Comparison of ENCODE assay signal across 8 cellular contexts in genomic region chr9:38620483-38621433, GRCh38. TPM values are rescaled to one million over a fixed set of nuclear protein-coding genes. Genes with fewer than 3 reads are reported as not detected.
DNase-seq lines count a peak whose midpoint lies in the region; ATAC-seq and TF ChIP-seq lines count a peak whose summit lies in the region.

Gene ANKRD18A (minus strand): TSS chr9:38620596. CDS start chr9:38620285, 311 bp downstream.

- CTCF ChIA-PET in Calu3 (lab: Charles Lee), result no interaction called here

- WGBS in heart left ventricle, 4 donors, result 0 to 1% (median 1%) methylated on average over 16 to 76 of the region's 76 CpGs
- WGBS in ovary, 3 donors, result 1 to 2% (median 1%) methylated on average over 60 to 76 of the region's 76 CpGs

- TF ChIP-seq POLR2A in heart left ventricle (IDR thresholded peaks at IDR 0.05) (no peak), ovary (IDR thresholded peaks at IDR 0.05) (no peak)

- peaks cover 22% of the 10 kb centered on the region for H3K36me3 Mint-ChIP-seq in Calu3 (ENCODE audit: insufficient read depth, unreplicated experiment)
- peaks cover 2% of the 10 kb centered on the region for H3K36me3 Mint-ChIP-seq in activated naive CD8-positive, alpha-beta T cell treated with anti-CD3 and anti-CD28 coated beads for 36 hours

- H3K27ac ChIP-seq in heart left ventricle (peak within 1 kb of the TSS in 6 of 12 donors; percentile 2 to 68 (median 35)), ovary (no peak within 1 kb of the TSS), upper lobe of right lung (peak within 1 kb of the TSS; percentile 25)

- no peaks in the 10 kb centered on the region for H3K27me3 Mint-ChIP-seq in Calu3 (ENCODE audit: unreplicated experiment)
- peaks cover 55% of the 10 kb centered on the region for H3K27me3 Mint-ChIP-seq in activated naive CD8-positive, alpha-beta T cell treated with anti-CD3 and anti-CD28 coated beads for 36 hours

- H3K4me1 ChIP-seq in heart left ventricle (peaks cover 0 to 31% (median 10%) of the 10 kb centered on the region in 12 donors), ovary (ENCODE audit: insufficient read depth) (peaks cover 7% of the 10 kb centered on the region), upper lobe of right lung (peaks cover 24% of the 10 kb centered on the region)

- H3K4me3 Mint-ChIP-seq in Calu3 (ENCODE audit: low read depth, unreplicated experiment), result peak within 1 kb of the TSS; percentile 77
- H3K4me3 Mint-ChIP-seq in activated naive CD8-positive, alpha-beta T cell treated with anti-CD3 and anti-CD28 coated beads for 36 hours, result peak within 1 kb of the TSS; percentile 89

- H3K9me3 Mint-ChIP-seq in Calu3 (ENCODE audit: low read depth, unreplicated experiment), result no peaks in the 10 kb centered on the region
- H3K9me3 Mint-ChIP-seq in activated naive CD8-positive, alpha-beta T cell treated with anti-CD3 and anti-CD28 coated beads for 36 hours, result peaks cover 2% of the 10 kb centered on the region

- peak within 1 kb of the TSS; percentile 82 for H3K27ac Mint-ChIP-seq in Calu3 (ENCODE audit: unreplicated experiment)
- H3K27ac Mint-ChIP-seq in activated naive CD8-positive, alpha-beta T cell treated with anti-CD3 and anti-CD28 coated beads for 36 hours, result peak within 1 kb of the TSS; percentile 83

- TF ChIP-seq EP300 in Ishikawa (IDR thresholded peaks at IDR 0.05; ENCODE audit: borderline replicate concordance), result no peak; the same call in 1 of the 2 replicates
- TF ChIP-seq EP300 in ovary (IDR thresholded peaks at IDR 0.05), result no peak

- intact Hi-C loops in Calu3 (cut with micrococcal nuclease; ENCODE audit: unreplicated experiment), result no loop called here
- intact Hi-C loops in heart left ventricle (cut with DNase I), result loop anchor here in 2 of 10 donors (10.0 kb wide), 2 partner anchors 54 to 64 kb away; no protein-coding TSS in a partner anchor
- intact Hi-C loops in ovary (cut with DNase I), result no loop called here
- intact Hi-C loops in upper lobe of right lung (cut with DNase I), result no loop called here

- H3K4me1 Mint-ChIP-seq in Calu3 (ENCODE audit: low read depth, unreplicated experiment), result peaks cover 4% of the 10 kb centered on the region
- H3K4me1 Mint-ChIP-seq in activated naive CD8-positive, alpha-beta T cell treated with anti-CD3 and anti-CD28 coated beads for 36 hours, result peaks cover 13% of the 10 kb centered on the region

- peak; percentile 65 for ATAC-seq in GM21515 (IDR thresholded peaks at IDR 0.05; ENCODE audit: unreplicated experiment)
- peak; percentile 55 to 89 (median 87) for ATAC-seq in heart left ventricle
- ATAC-seq in upper lobe of right lung, result peak; percentile 95

- H3K36me3 ChIP-seq in heart left ventricle (no peaks in the 10 kb centered on the region), ovary (no peaks in the 10 kb centered on the region), upper lobe of right lung (no peaks in the 10 kb centered on the region)

- TF ChIP-seq CTCF in Calu3 (IDR thresholded peaks at IDR 0.05; ENCODE audit: unreplicated experiment) (no peak), heart left ventricle (IDR thresholded peaks at IDR 0.05) (peak; percentile 31 to 57 (median 42)), ovary (IDR thresholded peaks at IDR 0.05) (peak in 1 of 3 donors; percentile 11), upper lobe of right lung (IDR thresholded peaks at IDR 0.05) (peak; percentile 45)

- H3K4me3 ChIP-seq in heart left ventricle (peak within 1 kb of the TSS; percentile 14 to 66 (median 49)), ovary (peak within 1 kb of the TSS; percentile 24), upper lobe of right lung (peak within 1 kb of the TSS; percentile 48)

- H3K9me3 ChIP-seq in heart left ventricle (peaks cover 0 to 24% (median 5%) of the 10 kb centered on the region in 12 donors), ovary (no peaks in the 10 kb centered on the region), upper lobe of right lung (no peaks in the 10 kb centered on the region)

- TSS peak; percentile 17 for BruUV-seq in Calu3 (replicated peaks; lab: Mats Ljungman, UMichigan)

- TF ChIP-seq RAD21 in Ishikawa (IDR thresholded peaks at IDR 0.05; ENCODE audit: low read depth), result peak; percentile 64

- DNase-seq in Calu3, result peak; percentile 85
- DNase-seq in SIG-M5 (lab: John Stamatoyannopoulos, UW), result peak; percentile 23
- peak; percentile 79 for DNase-seq in activated naive CD8-positive, alpha-beta T cell treated with anti-CD3 and anti-CD28 coated beads for 36 hours
- peak; percentile 26 to 84 (median 79) for DNase-seq in heart left ventricle
- peak in 4 of 5 donors; percentile 22 to 65 (median 40) for DNase-seq in ovary
- peak; percentile 95 for DNase-seq in upper lobe of right lung

- peaks cover 8 to 85% (median 41%) of the 10 kb centered on the region in 9 donors for H3K27me3 ChIP-seq in heart left ventricle
- peaks cover 3% of the 10 kb centered on the region for H3K27me3 ChIP-seq in ovary
- H3K27me3 ChIP-seq in upper lobe of right lung, result peaks cover 66% of the 10 kb centered on the region

TF ChIP-seq in Ishikawa, 13 proteins besides CTCF, POLR2A, EP300 and RAD21:
- TF ChIP-seq ZBTB7A (IDR thresholded peaks at IDR 0.05; ENCODE audit: low read depth) (peak; percentile 34; the same call in 1 of the 2 replicates), TAF1 (IDR thresholded peaks at IDR 0.05; ENCODE audit: low read depth) (peak; percentile 31), CREB1 (IDR thresholded peaks at IDR 0.05; ENCODE audit: low read depth) (no peak), FOXM1 (IDR thresholded peaks at IDR 0.05; ENCODE audit: borderline replicate concordance, low read depth) (no peak), YY1 (IDR thresholded peaks at IDR 0.05; ENCODE audit: low read depth) (peak; percentile 91), MAX (IDR thresholded peaks at IDR 0.05) (peak; percentile 88), NFIC (IDR thresholded peaks at IDR 0.05) (peak; percentile 22)
TF ChIP-seq in Ishikawa: peak in this region for 5.

RNA-seq across cellular contexts. Expression of gene ANKRD18A, which starts in this region (rescaled TPM):
- total RNA-seq in Calu3 (2022), result 19.5 and 27.3 TPM in 2 replicates
- 1 to 10 TPM; 2.6 to 3.9 TPM for total RNA-seq in activated naive CD8-positive, alpha-beta T cell treated with anti-CD3 and anti-CD28 coated beads for 36 hours
- total RNA-seq in heart left ventricle, result 1 to 10 TPM in 6 of 9 donors, under 1 TPM in 3; 0.20 to 6.8 (median 3.1) TPM
- 1 to 10 TPM; 1.3 to 2.2 TPM for polyA plus RNA-seq in heart left ventricle
- total RNA-seq in ovary, result 1 to 10 TPM in 3 of 7 donors, under 1 TPM in 3, not detected in 1; 0.12 to 2.3 (median 0.89) TPM
- polyA plus RNA-seq in ovary, result under 1 TPM; 0.06 to 0.23 TPM
- 1.0 TPM for total RNA-seq in upper lobe of right lung

Comparison
In these comparisons a context has a peak if more than half of its experiments do, and no peak if none do; other contexts are left out.
1. DNase-seq: peak in every context shown above with its lines; median percentile 95 in upper lobe of right lung; 85 in Calu3; 79 in activated naive CD8-positive, alpha-beta T cell treated with anti-CD3 and anti-CD28 coated beads for 36 hours; 79 in heart left ventricle; 40 in ovary; 23 in SIG-M5.